In the genomic region with DNA sequence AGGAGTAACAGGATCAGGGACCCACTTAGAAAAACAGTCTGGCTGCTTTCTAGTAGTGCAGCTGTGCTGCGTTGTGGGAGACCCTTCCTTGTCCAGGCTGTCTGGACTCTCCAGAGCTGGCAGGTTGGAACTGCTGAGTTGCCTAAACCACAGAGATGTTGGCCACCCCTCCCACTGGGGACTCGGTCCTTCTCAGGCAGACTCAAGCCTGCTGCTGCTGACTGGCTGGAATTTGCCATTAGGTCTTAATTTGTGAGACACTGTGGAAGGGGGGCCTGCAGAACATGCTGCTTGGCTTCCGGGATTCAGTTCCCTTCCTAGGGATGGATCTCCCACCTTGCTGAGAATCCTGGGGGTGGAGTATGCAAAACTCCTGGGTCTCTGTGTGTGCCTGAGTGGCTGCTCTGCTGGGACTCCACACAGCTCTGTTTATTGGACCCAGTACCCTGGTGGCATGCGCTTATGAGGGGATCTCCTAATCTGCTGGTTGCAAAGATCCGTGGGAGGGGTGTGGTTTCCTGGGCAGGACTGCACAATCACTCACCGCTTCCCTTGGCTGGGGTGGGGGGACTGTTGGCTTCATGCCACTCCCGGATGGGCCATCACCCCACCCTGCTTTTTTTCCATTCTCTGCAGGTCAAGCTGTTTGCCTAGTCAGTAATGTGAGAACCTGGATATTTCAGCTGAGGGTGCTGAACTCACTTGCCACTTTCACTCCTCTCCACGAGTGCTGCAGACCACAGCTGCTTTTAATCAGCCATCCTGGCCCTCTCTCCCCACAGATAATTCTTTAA, we compare ENCODE assay signal across 8 cellular contexts.
DNase-seq lines count a peak whose midpoint lies in the region; ATAC-seq, FAIRE-seq and TF ChIP-seq lines count a peak whose summit lies in the region.

No MANE protein-coding gene starts in this region.

- H3K36me3 Mint-ChIP-seq in astrocyte (ENCODE audit: low read depth, unreplicated experiment) (no peaks in the 10 kb centered on the region), HFFc6 (ENCODE audit: low read depth) (peaks cover 11% of the 10 kb centered on the region; the same call in 1 of the 2 replicates)
- peaks cover 0 to 4% (median 0%) of the 10 kb centered on the region in 5 donors for H3K36me3 Mint-ChIP-seq in naive thymus-derived CD4-positive, alpha-beta T cell

- no peaks in the 10 kb centered on the region for H3K79me2 ChIP-seq in astrocyte (ENCODE audit: insufficient read depth, low read length)

- H3K27me3 ChIP-seq in astrocyte (ENCODE audit: insufficient read depth, low read length): no peaks in the 10 kb centered on the region
- no peaks in the 10 kb centered on the region for H3K27me3 ChIP-seq in naive thymus-derived CD4-positive, alpha-beta T cell (ENCODE audit: control insufficient read depth in 2 of 2, insufficient read depth in 2 of 2, low read length in 2 of 2)

- no peak overlapping the region for H3K9ac ChIP-seq in astrocyte (ENCODE audit: low read length)

- H3K27me3 Mint-ChIP-seq in astrocyte (ENCODE audit: low read depth, unreplicated experiment) (no peaks in the 10 kb centered on the region), HFFc6 (ENCODE audit: insufficient read depth) (no peaks in the 10 kb centered on the region)
- H3K27me3 Mint-ChIP-seq in naive thymus-derived CD4-positive, alpha-beta T cell: peaks cover 0 to 17% (median 9%) of the 10 kb centered on the region in 5 donors

- TF ChIP-seq CTCF in HEK293 (tag by site-specific recombination; IDR thresholded peaks at IDR 0.05) (no peak), astrocyte (IDR thresholded peaks at IDR 0.05; ENCODE audit: insufficient read depth, low read depth, low read length) (no peak), HFFc6 (IDR thresholded peaks at IDR 0.05) (no peak)

- no peaks in the 10 kb centered on the region for H4K20me1 ChIP-seq in astrocyte (ENCODE audit: insufficient read depth, low read length)

- H3K4me1 Mint-ChIP-seq in astrocyte (ENCODE audit: low read depth, unreplicated experiment) (no peaks in the 10 kb centered on the region), HFFc6 (ENCODE audit: low read depth) (peaks cover 6% of the 10 kb centered on the region; the same call in 1 of the 2 replicates)
- H3K4me1 Mint-ChIP-seq in naive thymus-derived CD4-positive, alpha-beta T cell: peaks cover 0 to 28% (median 0%) of the 10 kb centered on the region in 7 donors

- FAIRE-seq in astrocyte (lab: Jason Lieb, UNC): no peak

- H3K27ac Mint-ChIP-seq in astrocyte (ENCODE audit: unreplicated experiment) (no peak overlapping the region), HFFc6 (no peak overlapping the region)
- peak overlapping the region in 1 of 9 donors; percentile 63 for H3K27ac Mint-ChIP-seq in naive thymus-derived CD4-positive, alpha-beta T cell

- no peaks in the 10 kb centered on the region for H3K4me1 ChIP-seq in HEK293 (ENCODE audit: control insufficient read depth, insufficient read depth, low read length)
- no peaks in the 10 kb centered on the region for H3K4me1 ChIP-seq in astrocyte (ENCODE audit: insufficient read depth, low read length)
- no peaks in the 10 kb centered on the region for H3K4me1 ChIP-seq in naive thymus-derived CD4-positive, alpha-beta T cell (ENCODE audit: control insufficient read depth in 2 of 2, insufficient read depth in 2 of 2, low read length in 2 of 2)

- POLR2A ChIA-PET in HEK293 (lab: Yijun Ruan, JAX): no interaction called here
- POLR2A ChIA-PET in naive thymus-derived CD4-positive, alpha-beta T cell (lab: Charles Lee): no interaction called here

- H3K9me3 Mint-ChIP-seq in astrocyte (ENCODE audit: unreplicated experiment) (peaks cover 10% of the 10 kb centered on the region), HFFc6 (peaks cover 4% of the 10 kb centered on the region)
- peaks cover 6 to 29% (median 16%) of the 10 kb centered on the region in 11 donors for H3K9me3 Mint-ChIP-seq in naive thymus-derived CD4-positive, alpha-beta T cell

- peak overlapping the region; percentile 34 for H3K4me2 ChIP-seq in astrocyte (ENCODE audit: low read length)

- H3K4me3 Mint-ChIP-seq in astrocyte (ENCODE audit: unreplicated experiment) (no peak overlapping the region), HFFc6 (no peak overlapping the region)
- H3K4me3 Mint-ChIP-seq in naive thymus-derived CD4-positive, alpha-beta T cell: peak overlapping the region in 1 of 10 donors; percentile 51

- H2AFZ ChIP-seq in astrocyte (ENCODE audit: low read depth, low read length): no peak overlapping the region

- peak; percentile 85 for ATAC-seq in GM18502 (IDR thresholded peaks at IDR 0.05; ENCODE audit: poor library complexity, unreplicated experiment)
- peak; percentile 57 for ATAC-seq in naive thymus-derived CD4-positive, alpha-beta T cell

- peak; percentile 31 for DNase-seq in NCI-H524 treated with DMSO at 0.1 percent for 48 hours (lab: John Stamatoyannopoulos, UW)
- DNase-seq in astrocyte (ENCODE audit: low read depth): peak; percentile 36
- peak in 1 of 9 donors; percentile 57 for DNase-seq in naive thymus-derived CD4-positive, alpha-beta T cell
- no peak for DNase-seq in SIG-M5 treated with dmso at 0.1 percent for 504 hours (lab: John Stamatoyannopoulos, UW; ENCODE audit: unreplicated experiment)
- no peak for DNase-seq in HFFc6
- no peak for DNase-seq in GM19238 (ENCODE audit: insufficient read length, low spot score)

- no peaks in the 10 kb centered on the region for H3K36me3 ChIP-seq in HEK293 (ENCODE audit: control insufficient read depth in 2 of 2, insufficient read depth in 1 of 2, low read length in 2 of 2)
- no peaks in the 10 kb centered on the region for H3K36me3 ChIP-seq in astrocyte (ENCODE audit: insufficient read depth, low read length)
- H3K36me3 ChIP-seq in naive thymus-derived CD4-positive, alpha-beta T cell (ENCODE audit: control insufficient read depth in 2 of 3, insufficient read depth in 3 of 3, low read length in 3 of 3): no peaks in the 10 kb centered on the region

- intact Hi-C loops in naive thymus-derived CD4-positive, alpha-beta T cell (cut with micrococcal nuclease): no loop called here

- no peak overlapping the region for H3K27ac ChIP-seq in HEK293 (ENCODE audit: extremely low read depth, low read depth, low read length)
- H3K27ac ChIP-seq in astrocyte (ENCODE audit: low read depth, low read length): no peak overlapping the region
- no peak overlapping the region for H3K27ac ChIP-seq in naive thymus-derived CD4-positive, alpha-beta T cell (ENCODE audit: low read depth, low read length)

- H3K9me3 ChIP-seq in HEK293 (ENCODE audit: control insufficient read depth, insufficient read depth, low read depth, low read length) (no peaks in the 10 kb centered on the region), astrocyte (ENCODE audit: insufficient read depth, low read depth, low read length) (no peaks in the 10 kb centered on the region)
- no peaks in the 10 kb centered on the region for H3K9me3 ChIP-seq in naive thymus-derived CD4-positive, alpha-beta T cell (ENCODE audit: control insufficient read depth in 2 of 3, low read length in 3 of 3)

- H3K4me3 ChIP-seq in HEK293 (ENCODE audit: low read depth, low read length) (no peak overlapping the region), astrocyte (ENCODE audit: insufficient read depth, low read depth, low read length) (no peak overlapping the region)
- H3K4me3 ChIP-seq in naive thymus-derived CD4-positive, alpha-beta T cell (ENCODE audit: low read length): no peak overlapping the region

- CTCF ChIA-PET in HEK293 (lab: Yijun Ruan, JAX): no interaction called here
- CTCF ChIA-PET in naive thymus-derived CD4-positive, alpha-beta T cell (lab: Charles Lee): no interaction called here

TF ChIP-seq in HEK293, 187 proteins besides CTCF, POLR2A, EP300 and RAD21 (continues in another document):
- TF ChIP-seq ZNF404 (tag by site-specific recombination; IDR thresholded peaks at IDR 0.05) (no peak), GLIS1 (tag by site-specific recombination; IDR thresholded peaks at IDR 0.05) (peak; percentile 22; the same call in 1 of the 2 replicates), KLF1 (tag by site-specific recombination; IDR thresholded peaks at IDR 0.05) (peak; percentile 50; the same call in 1 of the 2 replicates), ZFHX2 (tag by site-specific recombination; conservative IDR thresholded peaks at IDR 0.05) (0 out of 2 replicates have a peak, but pooled peaks have one; percentile 15), ZNF473 (tag by site-specific recombination; IDR thresholded peaks at IDR 0.05) (no peak)
- TF ChIP-seq, protein P1, sequence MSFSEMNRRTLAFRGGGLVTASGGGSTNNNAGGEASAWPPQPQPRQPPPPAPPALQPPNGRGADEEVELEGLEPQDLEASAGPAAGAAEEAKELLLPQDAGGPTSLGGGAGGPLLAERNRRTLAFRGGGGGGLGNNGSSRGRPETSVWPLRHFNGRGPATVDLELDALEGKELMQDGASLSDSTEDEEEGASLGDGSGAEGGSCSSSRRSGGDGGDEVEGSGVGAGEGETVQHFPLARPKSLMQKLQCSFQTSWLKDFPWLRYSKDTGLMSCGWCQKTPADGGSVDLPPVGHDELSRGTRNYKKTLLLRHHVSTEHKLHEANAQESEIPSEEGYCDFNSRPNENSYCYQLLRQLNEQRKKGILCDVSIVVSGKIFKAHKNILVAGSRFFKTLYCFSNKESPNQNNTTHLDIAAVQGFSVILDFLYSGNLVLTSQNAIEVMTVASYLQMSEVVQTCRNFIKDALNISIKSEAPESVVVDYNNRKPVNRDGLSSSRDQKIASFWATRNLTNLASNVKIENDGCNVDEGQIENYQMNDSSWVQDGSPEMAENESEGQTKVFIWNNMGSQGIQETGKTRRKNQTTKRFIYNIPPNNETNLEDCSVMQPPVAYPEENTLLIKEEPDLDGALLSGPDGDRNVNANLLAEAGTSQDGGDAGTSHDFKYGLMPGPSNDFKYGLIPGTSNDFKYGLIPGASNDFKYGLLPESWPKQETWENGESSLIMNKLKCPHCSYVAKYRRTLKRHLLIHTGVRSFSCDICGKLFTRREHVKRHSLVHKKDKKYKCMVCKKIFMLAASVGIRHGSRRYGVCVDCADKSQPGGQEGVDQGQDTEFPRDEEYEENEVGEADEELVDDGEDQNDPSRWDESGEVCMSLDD (tag by site-specific recombination; IDR thresholded peaks at IDR 0.05): no peak
- TF ChIP-seq, protein P2, sequence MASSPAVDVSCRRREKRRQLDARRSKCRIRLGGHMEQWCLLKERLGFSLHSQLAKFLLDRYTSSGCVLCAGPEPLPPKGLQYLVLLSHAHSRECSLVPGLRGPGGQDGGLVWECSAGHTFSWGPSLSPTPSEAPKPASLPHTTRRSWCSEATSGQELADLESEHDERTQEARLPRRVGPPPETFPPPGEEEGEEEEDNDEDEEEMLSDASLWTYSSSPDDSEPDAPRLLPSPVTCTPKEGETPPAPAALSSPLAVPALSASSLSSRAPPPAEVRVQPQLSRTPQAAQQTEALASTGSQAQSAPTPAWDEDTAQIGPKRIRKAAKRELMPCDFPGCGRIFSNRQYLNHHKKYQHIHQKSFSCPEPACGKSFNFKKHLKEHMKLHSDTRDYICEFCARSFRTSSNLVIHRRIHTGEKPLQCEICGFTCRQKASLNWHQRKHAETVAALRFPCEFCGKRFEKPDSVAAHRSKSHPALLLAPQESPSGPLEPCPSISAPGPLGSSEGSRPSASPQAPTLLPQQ (tag by site-specific recombination; IDR thresholded peaks at IDR 0.05): no peak

Comparison
In these comparisons a context has a peak if more than half of its experiments do, and no peak if none do; other contexts are left out.
1. DNase-seq: peak in NCI-H524 treated with DMSO at 0.1 percent for 48 hours (single experiment) and astrocyte (single experiment); none in SIG-M5 treated with dmso at 0.1 percent for 504 hours (single experiment), HFFc6 (single experiment) and GM19238 (single experiment).